9 cellular contexts compared by ENCODE assay signal in the genomic region with DNA sequence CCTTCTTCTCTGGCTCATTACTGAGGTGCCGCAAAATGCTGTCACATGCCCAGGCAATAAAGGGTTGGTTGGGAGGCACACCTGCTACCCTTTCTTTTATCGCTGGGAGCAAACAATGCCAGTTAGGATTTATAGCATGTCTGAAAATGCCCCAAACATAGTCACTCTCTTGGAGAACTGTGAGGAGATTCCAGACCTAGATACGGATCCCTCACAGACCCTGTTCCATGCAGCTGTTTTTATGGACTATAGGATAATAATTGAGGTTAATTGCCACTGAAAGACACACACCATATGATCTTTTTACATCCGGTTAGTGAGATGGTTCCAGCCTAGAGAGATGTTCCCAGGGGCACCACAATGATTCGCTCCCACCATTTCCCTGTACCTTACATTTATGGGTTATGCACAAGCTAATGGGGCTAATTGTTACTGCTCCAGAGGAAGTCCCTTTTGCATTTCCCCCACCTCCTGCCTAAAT.
DNase-seq lines count a peak whose midpoint lies in the region; ATAC-seq and TF ChIP-seq lines count a peak whose summit lies in the region.
"Had no signal": no experiment of that assay in that cellular context is flagged by ENCODE, and none has a peak within 500 bp of the region (broad histone marks: within the 10 kb centered on the region; RNA-seq: fewer than 3 reads in every experiment).

No MANE protein-coding gene starts in this region.

- CTCF ChIA-PET in CD8-positive, alpha-beta memory T cell (lab: Charles Lee), result no interaction called here

- H3K27ac ChIP-seq in endodermal cell (ENCODE audit: low read depth, low read length), result peak overlapping the region; percentile 78
- H3K27ac ChIP-seq in thoracic aorta, result peak overlapping the region; percentile 19 to 73
- H3K27ac ChIP-seq in CD8-positive, alpha-beta memory T cell (ENCODE audit: low read depth, low read length), result no peak overlapping the region

- peaks cover 6% of the 10 kb centered on the region for H3K4me1 Mint-ChIP-seq in endodermal cell
- no peaks in the 10 kb centered on the region for H3K4me1 Mint-ChIP-seq in CD8-positive, alpha-beta memory T cell
- H3K4me1 Mint-ChIP-seq: activated CD4-positive, alpha-beta T cell treated with anti-CD3 and anti-CD28 coated beads, Interleukin-2, amount 10 ng/mL, durations not matched to agents 24 days and 14 days had no signal

- H3K4me1 ChIP-seq in endodermal cell (ENCODE audit: control insufficient read depth, insufficient read depth, low read length) (no peaks in the 10 kb centered on the region), thoracic aorta (ENCODE audit: control insufficient read depth in 1 of 2, low read depth in 2 of 2) (peaks cover 16 to 36% of the 10 kb centered on the region in 2 donors)
- H3K4me1 ChIP-seq in CD8-positive, alpha-beta memory T cell (ENCODE audit: insufficient read depth, low read length), result no peaks in the 10 kb centered on the region

- H3K9me3 Mint-ChIP-seq in endodermal cell, result no peaks in the 10 kb centered on the region
- no peaks in the 10 kb centered on the region for H3K9me3 Mint-ChIP-seq in CD8-positive, alpha-beta memory T cell
- H3K9me3 Mint-ChIP-seq: activated CD4-positive, alpha-beta T cell treated with anti-CD3 and anti-CD28 coated beads, Interleukin-2, amount 10 ng/mL, durations not matched to agents 24 days and 14 days had no signal

- TF ChIP-seq CTCF in endodermal cell (conservative IDR thresholded peaks at IDR 0.05) (no peak), thoracic aorta (IDR thresholded peaks at IDR 0.05) (no peak)

- no peaks in the 10 kb centered on the region for H3K27me3 Mint-ChIP-seq in endodermal cell (ENCODE audit: insufficient read depth)
- peaks cover under 1 to 51% of the 10 kb centered on the region in 2 donors for H3K27me3 Mint-ChIP-seq in CD8-positive, alpha-beta memory T cell

- H3K36me3 ChIP-seq in endodermal cell (ENCODE audit: control insufficient read depth, insufficient read depth, low read length) (no peaks in the 10 kb centered on the region), thoracic aorta (no peaks in the 10 kb centered on the region)
- no peaks in the 10 kb centered on the region for H3K36me3 ChIP-seq in CD8-positive, alpha-beta memory T cell (ENCODE audit: insufficient read depth, low read length)

- H3K36me3 Mint-ChIP-seq in endodermal cell (ENCODE audit: low read depth), result no peaks in the 10 kb centered on the region
- H3K36me3 Mint-ChIP-seq in CD8-positive, alpha-beta memory T cell, result no peaks in the 10 kb centered on the region

- no peak overlapping the region for H3K27ac Mint-ChIP-seq in endodermal cell
- no peak overlapping the region for H3K27ac Mint-ChIP-seq in CD8-positive, alpha-beta memory T cell
- H3K27ac Mint-ChIP-seq: activated CD4-positive, alpha-beta T cell treated with anti-CD3 and anti-CD28 coated beads, Interleukin-2, amount 10 ng/mL, durations not matched to agents 24 days and 14 days had no signal

- no peaks in the 10 kb centered on the region for H3K9me3 ChIP-seq in endodermal cell (ENCODE audit: control insufficient read depth, low read length)
- no peaks in the 10 kb centered on the region for H3K9me3 ChIP-seq in thoracic aorta
- no peaks in the 10 kb centered on the region for H3K9me3 ChIP-seq in CD8-positive, alpha-beta memory T cell (ENCODE audit: low read length)

- DNase-seq in M059J (ENCODE audit: low read depth) (peak; percentile 28), NCI-H345 treated with DMSO at 0.1 percent for 48 hours (lab: John Stamatoyannopoulos, UW; ENCODE audit: unreplicated experiment) (peak; percentile 71), endodermal cell (no peak), thoracic aorta (ENCODE audit: low spot score) (no peak)
- no peak for DNase-seq in CD8-positive, alpha-beta memory T cell
- DNase-seq in stimulated activated naive CD8-positive, alpha-beta T cell treated with anti-CD3 and anti-CD28 coated beads, Interleukin-15, Interleukin-2, amounts not matched to agents 100 U/mL and 50 U/mL, for 24 hours, result no peak
- DNase-seq: activated CD4-positive, alpha-beta T cell treated with anti-CD3 and anti-CD28 coated beads, Interleukin-2, amount 10 ng/mL, durations not matched to agents 24 days and 14 days; activated naive CD4-positive, alpha-beta T cell treated with anti-CD3 and anti-CD28 coated beads, Interleukin-2, amount 50 U/mL, for 16 hours had no signal

- no peak overlapping the region for H3K4me3 Mint-ChIP-seq in endodermal cell
- no peak overlapping the region for H3K4me3 Mint-ChIP-seq in CD8-positive, alpha-beta memory T cell
- H3K4me3 Mint-ChIP-seq: activated CD4-positive, alpha-beta T cell treated with anti-CD3 and anti-CD28 coated beads, Interleukin-2, amount 10 ng/mL, durations not matched to agents 24 days and 14 days had no signal

- 80 to 81% methylated on average over 3 to 5 of the region's 5 CpGs for WGBS in endodermal cell (ENCODE audit: insufficient coverage in 1 of 2, insufficient read length in 1 of 2), 2 experiments

- no peak overlapping the region for H3K9ac ChIP-seq in endodermal cell (ENCODE audit: extremely low read depth, low read length, poor library complexity, severe bottlenecking)

- H3K4me3 ChIP-seq in endodermal cell (ENCODE audit: low read length) (no peak overlapping the region), thoracic aorta (peak overlapping the region; percentile 70)
- no peak overlapping the region for H3K4me3 ChIP-seq in CD8-positive, alpha-beta memory T cell (ENCODE audit: low read length)

- ATAC-seq in thoracic aorta (ENCODE audit: insufficient number of reproducible peaks, low FRiP score, low read depth) (no peak), HG03108 (IDR thresholded peaks at IDR 0.05; ENCODE audit: unreplicated experiment) (no peak)
- no peak for ATAC-seq in stimulated activated naive CD8-positive, alpha-beta T cell treated with anti-CD3 and anti-CD28 coated beads, Interleukin-15, Interleukin-2, amounts not matched to agents 100 U/mL and 50 U/mL, for 24 hours

- POLR2A ChIA-PET in CD8-positive, alpha-beta memory T cell (lab: Charles Lee), result no interaction called here

- no peaks in the 10 kb centered on the region for H3K27me3 ChIP-seq in endodermal cell (ENCODE audit: control insufficient read depth, insufficient read depth, low read length, poor library complexity, severe bottlenecking)
- no peaks in the 10 kb centered on the region for H3K27me3 ChIP-seq in thoracic aorta (replicated peaks; ENCODE audit: insufficient read depth)
- H3K27me3 ChIP-seq in CD8-positive, alpha-beta memory T cell (ENCODE audit: insufficient read depth, low read length, poor library complexity, severe bottlenecking), result peaks cover 8% of the 10 kb centered on the region

Comparison
In these comparisons a context has a peak if more than half of its experiments do, and no peak if none do; other contexts are left out.
1. DNase-seq: peak in M059J (single experiment) and NCI-H345 treated with DMSO at 0.1 percent for 48 hours (single experiment); none in endodermal cell (single experiment), thoracic aorta (single experiment), CD8-positive, alpha-beta memory T cell (0 of 5) and stimulated activated naive CD8-positive, alpha-beta T cell treated with anti-CD3 and anti-CD28 coated beads, Interleukin-15, Interleukin-2, amounts not matched to agents 100 U/mL and 50 U/mL, for 24 hours (single experiment).